21 cellular contexts compared by ENCODE assay signal in genomic region chr17:29948460-29949185, GRCh38. TPM values are rescaled to one million over a fixed set of nuclear protein-coding genes. Genes with fewer than 3 reads are reported as not detected.
DNase-seq lines count a peak whose midpoint lies in the region; ATAC-seq and TF ChIP-seq lines count a peak whose summit lies in the region.
"Had no signal": no experiment of that assay in that cellular context is flagged by ENCODE, and none has a peak within 500 bp of the region (broad histone marks: within the 10 kb centered on the region; RNA-seq: fewer than 3 reads in every experiment).

No MANE protein-coding gene starts in this region.

- H3K4me1 Mint-ChIP-seq in CD14-positive monocyte, result peaks cover 32% of the 10 kb centered on the region
- peaks cover 0 to 9% (median 8%) of the 10 kb centered on the region in 7 donors for H3K4me1 Mint-ChIP-seq in naive thymus-derived CD4-positive, alpha-beta T cell

- no peaks in the 10 kb centered on the region for H3K36me3 ChIP-seq in Loucy (ENCODE audit: insufficient read depth, low read length)
- H3K36me3 ChIP-seq in naive thymus-derived CD4-positive, alpha-beta T cell (ENCODE audit: control insufficient read depth in 2 of 3, insufficient read depth in 3 of 3, low read length in 3 of 3), result no peaks in the 10 kb centered on the region
- H3K36me3 ChIP-seq: colonic mucosa, vagina had no signal

- H3K4me3 ChIP-seq in Loucy (ENCODE audit: low read length, poor library complexity, severe bottlenecking), result no peak overlapping the region
- no peak overlapping the region for H3K4me3 ChIP-seq in naive thymus-derived CD4-positive, alpha-beta T cell (ENCODE audit: low read length)
- H3K4me3 ChIP-seq: colonic mucosa, vagina had no signal

- no peaks in the 10 kb centered on the region for H3K9me3 ChIP-seq in Loucy (ENCODE audit: insufficient read depth, low read depth, low read length)
- H3K9me3 ChIP-seq in naive thymus-derived CD4-positive, alpha-beta T cell (ENCODE audit: control insufficient read depth in 2 of 3, low read length in 3 of 3), result no peaks in the 10 kb centered on the region
- H3K9me3 ChIP-seq: colonic mucosa, SK-N-SH, vagina had no signal

- POLR2A ChIA-PET in naive thymus-derived CD4-positive, alpha-beta T cell (lab: Charles Lee), result no interaction called here

- H3F3A ChIP-seq in Loucy (ENCODE audit: low read depth), result no peaks in the 10 kb centered on the region

- no peak overlapping the region for H3K4me2 ChIP-seq in Loucy (ENCODE audit: low read depth, low read length, poor library complexity, severe bottlenecking)
- H3K4me2 ChIP-seq: SK-N-SH had no signal

- H3K36me3 Mint-ChIP-seq in CD14-positive monocyte, result peaks cover 0 to 3% of the 10 kb centered on the region in 2 donors
- peaks cover 3 to 9% (median 4%) of the 10 kb centered on the region in 5 donors for H3K36me3 Mint-ChIP-seq in naive thymus-derived CD4-positive, alpha-beta T cell

- no peak overlapping the region for H3K9ac ChIP-seq in Loucy (ENCODE audit: low read depth, low read length, poor library complexity, severe bottlenecking)
- H3K9ac ChIP-seq: SK-N-SH had no signal

- H2AFZ ChIP-seq in Loucy (ENCODE audit: low read length), result peak overlapping the region; percentile 47; the same call in 1 of the 2 replicates

- no peak for DNase-seq in CD14-positive monocyte (ENCODE audit: low spot score)
- DNase-seq in SKM-1 (lab: John Stamatoyannopoulos, UW; ENCODE audit: unreplicated experiment), result peak; percentile 91
- no peak for DNase-seq in naive thymus-derived CD4-positive, alpha-beta T cell
- DNase-seq in G401 (ENCODE audit: low spot score), result no peak
- DNase-seq in activated CD4-positive, alpha-beta T cell treated with anti-CD3 and anti-CD28 coated beads, Interleukin-2, amount 50 U/mL, for 1 hour, result no peak
- DNase-seq: activated CD4-positive, alpha-beta memory T cell treated with anti-CD3 and anti-CD28 coated beads for 36 hours; activated T-cell treated with anti-CD3 and anti-CD28 coated beads, Interleukin-2, amount 50 U/mL, for 4 hours; colonic mucosa; foreskin keratinocyte; left colon; NCI-H187; SK-N-SH; stimulated activated CD4-positive, alpha-beta T cell treated with anti-CD3 and anti-CD28 coated beads, Interleukin-4, amount 100 ng/mL, for 1 hour; substantia nigra had no signal

- H3K27ac Mint-ChIP-seq in CD14-positive monocyte, result peak overlapping the region; percentile 63 to 86 (median 75)
- no peak overlapping the region for H3K27ac Mint-ChIP-seq in naive thymus-derived CD4-positive, alpha-beta T cell
- H3K27ac Mint-ChIP-seq: activated CD4-positive, alpha-beta memory T cell treated with anti-CD3 and anti-CD28 coated beads for 36 hours; activated naive CD4-positive, alpha-beta T cell treated with anti-CD3 and anti-CD28 coated beads, Interleukin-2, amount 50 U/mL, for 72 hours had no signal

- CTCF ChIA-PET in naive thymus-derived CD4-positive, alpha-beta T cell (lab: Charles Lee), result no interaction called here

- H3K9me2 ChIP-seq in Loucy (replicated peaks; ENCODE audit: low read depth, low read length), result no peaks in the 10 kb centered on the region
- H3K9me2 ChIP-seq: SK-N-SH had no signal

- H3K79me2 ChIP-seq in Loucy (ENCODE audit: insufficient read depth, low read length), result no peaks in the 10 kb centered on the region

- H3K9me3 Mint-ChIP-seq in CD14-positive monocyte, result peaks cover 3 to 11% (median 4%) of the 10 kb centered on the region in 7 donors
- H3K9me3 Mint-ChIP-seq in naive thymus-derived CD4-positive, alpha-beta T cell, result peaks cover 0 to 12% (median 5%) of the 10 kb centered on the region in 11 donors

- no peaks in the 10 kb centered on the region for H3K27me3 ChIP-seq in Loucy (ENCODE audit: insufficient read depth, low read length, poor library complexity, severe bottlenecking)
- H3K27me3 ChIP-seq in naive thymus-derived CD4-positive, alpha-beta T cell (ENCODE audit: control insufficient read depth in 2 of 2, insufficient read depth in 2 of 2, low read length in 2 of 2), result no peaks in the 10 kb centered on the region
- H3K27me3 ChIP-seq: colonic mucosa, foreskin keratinocyte, vagina had no signal

- TF ChIP-seq CTCF in CD14-positive monocyte (IDR thresholded peaks at IDR 0.05) (no peak), Loucy (conservative IDR thresholded peaks at IDR 0.05; ENCODE audit: low read length) (no peak)

- H3K4me1 ChIP-seq in Loucy (ENCODE audit: insufficient read depth, low read length, poor library complexity, severe bottlenecking), result peaks cover 5% of the 10 kb centered on the region
- no peaks in the 10 kb centered on the region for H3K4me1 ChIP-seq in naive thymus-derived CD4-positive, alpha-beta T cell (ENCODE audit: control insufficient read depth in 2 of 2, insufficient read depth in 2 of 2, low read length in 2 of 2)
- H3K4me1 ChIP-seq: colonic mucosa, foreskin keratinocyte, vagina had no signal

- peak; percentile 62 for ATAC-seq in naive thymus-derived CD4-positive, alpha-beta T cell
- no peak for ATAC-seq in HG03565 (IDR thresholded peaks at IDR 0.05; ENCODE audit: unreplicated experiment)
- ATAC-seq in GM21717 (IDR thresholded peaks at IDR 0.05; ENCODE audit: unreplicated experiment), result no peak
- ATAC-seq: activated naive CD4-positive, alpha-beta T cell treated with anti-CD3 and anti-CD28 coated beads, Interleukin-2, amount 50 U/mL, for 72 hours; activated T-cell treated with anti-CD3 and anti-CD28 coated beads, Interleukin-2, amount 50 U/mL, for 4 hours; foreskin keratinocyte; left colon had no signal

- peak overlapping the region in 1 of 2 donors; percentile 35 for H3K4me3 Mint-ChIP-seq in CD14-positive monocyte
- no peak overlapping the region for H3K4me3 Mint-ChIP-seq in naive thymus-derived CD4-positive, alpha-beta T cell
- H3K4me3 Mint-ChIP-seq: activated CD4-positive, alpha-beta memory T cell treated with anti-CD3 and anti-CD28 coated beads for 36 hours; activated T-cell treated with anti-CD3 and anti-CD28 coated beads, Interleukin-2, amount 50 U/mL, for 4 hours had no signal

- intact Hi-C loops in CD14-positive monocyte (cut with micrococcal nuclease), result no loop called here
- intact Hi-C loops in naive thymus-derived CD4-positive, alpha-beta T cell (cut with micrococcal nuclease), result no loop called here

- H4K20me1 ChIP-seq in Loucy (ENCODE audit: insufficient read depth, low read length, poor library complexity, severe bottlenecking), result no peaks in the 10 kb centered on the region

- no peak overlapping the region for H3K27ac ChIP-seq in naive thymus-derived CD4-positive, alpha-beta T cell (ENCODE audit: low read depth, low read length)
- H3K27ac ChIP-seq: colonic mucosa, foreskin keratinocyte, vagina, VCaP had no signal

- H3K27me3 Mint-ChIP-seq in CD14-positive monocyte (ENCODE audit: low read depth in 3 of 3), result no peaks in the 10 kb centered on the region
- H3K27me3 Mint-ChIP-seq in naive thymus-derived CD4-positive, alpha-beta T cell, result peaks cover 0 to 3% (median 0%) of the 10 kb centered on the region in 5 donors
- H3K27me3 Mint-ChIP-seq: activated CD4-positive, alpha-beta memory T cell treated with anti-CD3 and anti-CD28 coated beads for 36 hours had no signal

- in situ Hi-C loops in G401 (cut with HindIII; ENCODE audit: low sequenced_read_pairs), result no loop called here

RNA-seq across cellular contexts. Expression of gene EFCAB5, which starts 7.2 kb away (rescaled TPM):
- not detected for polyA plus RNA-seq in CD14-positive monocyte
- 1 to 10 TPM in 3 of 5 experiments, under 1 TPM in 2; 0.37 to 2.4 (median 1.1) TPM for total RNA-seq in naive thymus-derived CD4-positive, alpha-beta T cell
- under 1 TPM in 1 of 2 donors, not detected in 1; 0.25 TPM for polyA plus RNA-seq in naive thymus-derived CD4-positive, alpha-beta T cell
- total RNA-seq in G401 (2014; rRNA removed; shearing (Covaris generic)), result 0.06 and 0.07 TPM in 2 replicates
- total RNA-seq: mucosa of gallbladder, vagina had no signal

RNA-seq across cellular contexts. Expression of gene SSH2, which starts 18.6 kb away (rescaled TPM):
- 10 to 100 TPM; 31.9 to 54.0 TPM for polyA plus RNA-seq in CD14-positive monocyte
- total RNA-seq in naive thymus-derived CD4-positive, alpha-beta T cell, result 100 to 1,000 TPM in 2 of 5 experiments, 10 to 100 TPM in 3; 75.8 to 109 (median 78.5) TPM
- polyA plus RNA-seq in naive thymus-derived CD4-positive, alpha-beta T cell, result 10 to 100 TPM; 33.9 to 34.9 TPM
- total RNA-seq in G401 (2014; rRNA removed; shearing (Covaris generic)), result 4.5 and 6.4 TPM in 2 replicates

Comparison
In these comparisons a context has a peak if more than half of its experiments do, and no peak if none do; other contexts are left out.
1. H3K27ac Mint-ChIP-seq: peak in CD14-positive monocyte (7 of 7); none in naive thymus-derived CD4-positive, alpha-beta T cell (0 of 9).
2. RNA of gene SSH2, which starts 18.6 kb away (total RNA-seq): 75.8 to 109 TPM in naive thymus-derived CD4-positive, alpha-beta T cell; 4.5 to 6.4 TPM in G401; every median in the first group is over 10 times any median in the second.